ENCODE assay signal across 8 cellular contexts in the genomic region with DNA sequence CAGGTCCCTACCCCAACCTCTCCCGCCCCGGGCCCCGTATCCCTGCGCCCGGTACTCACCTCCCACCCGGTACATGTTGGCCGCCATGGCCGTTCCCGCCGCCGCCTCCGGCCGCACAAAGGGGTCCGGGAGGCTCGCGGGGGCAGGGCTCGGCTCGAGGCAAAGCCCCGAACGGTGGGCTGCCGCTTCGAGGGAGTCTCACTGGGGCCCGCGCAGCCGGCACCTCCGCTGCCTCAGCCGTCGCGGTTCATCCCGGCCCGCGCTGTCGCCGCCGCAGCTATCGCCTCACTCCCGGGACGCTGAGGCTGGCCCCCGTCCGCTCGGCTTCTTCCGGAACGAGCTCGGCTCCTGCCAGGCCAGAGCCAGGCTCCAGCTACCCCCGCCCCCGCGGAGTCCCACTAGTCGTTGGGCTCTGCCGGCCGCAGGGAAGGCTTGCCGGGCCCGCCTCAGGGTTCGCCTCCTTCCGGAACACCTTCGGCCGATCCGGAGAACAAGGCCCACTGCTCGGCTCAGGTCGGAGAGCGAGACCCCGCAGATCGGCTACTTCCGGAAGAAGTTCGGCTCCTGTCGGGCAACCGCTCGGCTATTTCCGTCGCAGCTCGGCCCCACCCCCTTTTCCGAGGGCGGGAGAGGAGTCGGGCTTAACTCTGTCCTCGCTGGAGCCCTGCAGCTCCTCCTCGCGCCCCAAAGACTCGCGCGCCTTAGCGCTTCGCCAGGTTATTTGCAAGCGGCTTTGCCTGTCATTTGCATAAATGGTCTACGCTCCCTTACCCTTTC.
DNase-seq lines count a peak whose midpoint lies in the region; ATAC-seq, FAIRE-seq and TF ChIP-seq lines count a peak whose summit lies in the region.

TSS of gene MTA2 (minus strand) at position 502 of the 777 bp plus-strand sequence. CDS start at position 87, 415 bp downstream.

- peak; percentile 94 for FAIRE-seq in endometrium (lab: Jason Lieb, UNC)

- no peaks in the 10 kb centered on the region for H3K27me3 ChIP-seq in OCI-LY3 (ENCODE audit: low read depth, low read length)

- peak within 1 kb of the TSS; percentile 82 for H3K27ac ChIP-seq in OCI-LY3 (ENCODE audit: low read length)

- peaks cover 45% of the 10 kb centered on the region for H3K36me3 ChIP-seq in OCI-LY3 (replicated peaks; ENCODE audit: low read depth, low read length)

- DNase-seq in D341Med (ENCODE audit: low spot score) (peak; percentile 93), HuH-7 (ENCODE audit: low spot score) (peak; percentile 88), midbrain (lab: John Stamatoyannopoulos, UW) (peak; percentile 98)
- DNase-seq in activated CD8-positive, alpha-beta memory T cell treated with anti-CD3 and anti-CD28 coated beads, Interleukin-2, amount 50 U/mL, for 48 hours, result peak; percentile 100
- peak; percentile 98 to 99 for DNase-seq in stimulated activated CD8-positive, alpha-beta memory T cell treated with anti-CD3 and anti-CD28 coated beads, Interleukin-2, amount 100 ng/mL, for 1 hour (ENCODE audit: low read depth in 2 of 2)

- ATAC-seq in GM21515 (IDR thresholded peaks at IDR 0.05; ENCODE audit: unreplicated experiment), result peak; percentile 62

- peaks cover 25% of the 10 kb centered on the region for H3K4me1 ChIP-seq in OCI-LY3 (ENCODE audit: low read length)

- TF ChIP-seq CTCF in OCI-LY3 (IDR thresholded peaks at IDR 0.05; ENCODE audit: low read depth, low read length), result no peak

- 0 out of 2 replicates have a peak within 1 kb of the TSS, but pooled peaks have one; percentile 20 for H2AFZ ChIP-seq in OCI-LY3 (ENCODE audit: low read depth, low read length)

- H3K79me2 ChIP-seq in OCI-LY3 (ENCODE audit: low read length), result peaks cover 43% of the 10 kb centered on the region

- peak within 1 kb of the TSS; percentile 97 for H3K9ac ChIP-seq in OCI-LY3 (ENCODE audit: low read length)

- peak within 1 kb of the TSS; percentile 88 for H3K4me2 ChIP-seq in OCI-LY3 (ENCODE audit: low read length)

- H3K9me3 ChIP-seq in OCI-LY3 (ENCODE audit: insufficient read depth, low read length), result no peaks in the 10 kb centered on the region

- H4K20me1 ChIP-seq in OCI-LY3 (ENCODE audit: insufficient read depth, low read length), result no peaks in the 10 kb centered on the region

- H3K4me3 ChIP-seq in OCI-LY3 (ENCODE audit: low read length), result peak within 1 kb of the TSS; percentile 87

Comparison
In these comparisons a context has a peak if more than half of its experiments do, and no peak if none do; other contexts are left out.
1. Peak in every context shown above with its lines: DNase-seq, ATAC-seq, H3K4me3 ChIP-seq and H3K27ac ChIP-seq.